Comparison of ENCODE assay signal across 17 cellular contexts in genomic region chr11:72583177-72583553, GRCh38.
DNase-seq lines count a peak whose midpoint lies in the region; ATAC-seq and TF ChIP-seq lines count a peak whose summit lies in the region.
"Had no signal": no experiment of that assay in that cellular context is flagged by ENCODE, and none has a peak within 500 bp of the region (broad histone marks: within the 10 kb centered on the region; RNA-seq: fewer than 3 reads in every experiment).

No MANE protein-coding gene starts in this region.

- intact Hi-C loops in CD4-positive, alpha-beta memory T cell (cut with micrococcal nuclease): no loop called here
- intact Hi-C loops in sigmoid colon (cut with DNase I): loop anchor here (10.0 kb wide), 1 partner anchor 212 kb away; the partner anchor contains the start of gene STARD10
- intact Hi-C loops in left colon (cut with DNase I, micrococcal nuclease): no loop called here

- peaks cover 7 to 34% (median 19%) of the 10 kb centered on the region in 4 donors for H3K4me1 Mint-ChIP-seq in CD4-positive, alpha-beta memory T cell
- peaks cover 22 to 28% of the 10 kb centered on the region in 2 donors for H3K4me1 Mint-ChIP-seq in immature natural killer cell

- H3K27ac ChIP-seq in CD4-positive, alpha-beta memory T cell (ENCODE audit: low read depth, low read length): no peak overlapping the region
- no peak overlapping the region for H3K27ac ChIP-seq in sigmoid colon
- H3K27ac ChIP-seq: BLaER1 treated with 17β-estradiol and CSF1 and Interleukin-3, amounts not matched to agents 10 nM and 100 nM had no signal

- no peak for ATAC-seq in left colon
- ATAC-seq in GM21447 (IDR thresholded peaks at IDR 0.05; ENCODE audit: unreplicated experiment): no peak
- ATAC-seq in GM21529 (IDR thresholded peaks at IDR 0.05; ENCODE audit: unreplicated experiment): no peak
- ATAC-seq: PC-3 had no signal

- no peak for TF ChIP-seq EP300 in sigmoid colon (IDR thresholded peaks at IDR 0.05)

- WGBS in sigmoid colon, 2 donors: 49 to 62% methylated on average over 2 of the region's 2 CpGs

- TF ChIP-seq POLR2A in sigmoid colon (IDR thresholded peaks at IDR 0.05): no peak

- H3K9me3 ChIP-seq in CD4-positive, alpha-beta memory T cell (ENCODE audit: control insufficient read depth in 1 of 2, low read length in 2 of 2): no peaks in the 10 kb centered on the region
- no peaks in the 10 kb centered on the region for H3K9me3 ChIP-seq in sigmoid colon
- H3K9me3 ChIP-seq: BLaER1 treated with 17β-estradiol and CSF1 and Interleukin-3, amounts not matched to agents 10 nM and 100 nM; Caco-2 had no signal

- H3K36me3 Mint-ChIP-seq in CD4-positive, alpha-beta memory T cell: peaks cover 0 to 13% of the 10 kb centered on the region in 2 donors
- peaks cover 0 to 4% (median 4%) of the 10 kb centered on the region in 3 donors for H3K36me3 Mint-ChIP-seq in immature natural killer cell

- TF ChIP-seq CTCF in sigmoid colon (IDR thresholded peaks at IDR 0.05): no peak

- H3K27ac Mint-ChIP-seq in CD4-positive, alpha-beta memory T cell: no peak overlapping the region
- H3K27ac Mint-ChIP-seq in immature natural killer cell: peak overlapping the region in 1 of 6 donors; percentile 29

- H3K4me1 ChIP-seq in CD4-positive, alpha-beta memory T cell (ENCODE audit: insufficient read depth, low read length): peaks cover 22% of the 10 kb centered on the region
- H3K4me1 ChIP-seq in sigmoid colon: peaks cover 0 to 7% (median 0%) of the 10 kb centered on the region in 4 donors

- peak overlapping the region in 6 of 8 donors; percentile 5 to 67 (median 49) for H3K4me3 Mint-ChIP-seq in CD4-positive, alpha-beta memory T cell
- peak overlapping the region in 4 of 5 donors; percentile 29 to 71 (median 62) for H3K4me3 Mint-ChIP-seq in immature natural killer cell

- H3K36me3 ChIP-seq in CD4-positive, alpha-beta memory T cell (ENCODE audit: insufficient read depth, low read length): no peaks in the 10 kb centered on the region
- H3K36me3 ChIP-seq in sigmoid colon: peaks cover 0 to 65% (median 36%) of the 10 kb centered on the region in 4 donors
- H3K36me3 ChIP-seq: BLaER1 treated with 17β-estradiol and CSF1 and Interleukin-3, amounts not matched to agents 10 nM and 100 nM had no signal

- peaks cover 4 to 17% of the 10 kb centered on the region in 2 donors for H3K27me3 Mint-ChIP-seq in CD4-positive, alpha-beta memory T cell
- peaks cover 6 to 9% (median 8%) of the 10 kb centered on the region in 3 donors for H3K27me3 Mint-ChIP-seq in immature natural killer cell (ENCODE audit: low read depth in 3 of 3)

- H3K27me3 ChIP-seq in CD4-positive, alpha-beta memory T cell (ENCODE audit: insufficient read depth, low read length): no peaks in the 10 kb centered on the region
- no peaks in the 10 kb centered on the region for H3K27me3 ChIP-seq in sigmoid colon

- peak; percentile 37 for DNase-seq in activated effector memory CD4-positive, alpha-beta T cell treated with anti-CD3 and anti-CD28 coated beads, Interleukin-2, amount 50 U/mL, for 16 hours
- DNase-seq in activated effector memory CD4-positive, alpha-beta T cell treated with Interleukin-2 at 50 U/mL for 16 hours: no peak
- DNase-seq in CD4-positive, alpha-beta memory T cell: no peak
- no peak for DNase-seq in immature natural killer cell
- peak; percentile 38 for DNase-seq in sigmoid colon
- DNase-seq in left colon: no peak
- DNase-seq: HCEC 1CT, IMR-90, NCI-H187 treated with DMSO at 0.1 percent for 48 hours, NCI-H2171, NCI-H446 treated with DMSO at 0.1 percent for 48 hours, NCI-H748 treated with DMSO at 0.1 percent for 48 hours, PC-3 had no signal

- H3K4me3 ChIP-seq in CD4-positive, alpha-beta memory T cell (ENCODE audit: low read length in 2 of 2): no peak overlapping the region
- H3K4me3 ChIP-seq in sigmoid colon: no peak overlapping the region
- H3K4me3 ChIP-seq: BLaER1 treated with 17β-estradiol and CSF1 and Interleukin-3, amounts not matched to agents 10 nM and 100 nM had no signal

- POLR2A ChIA-PET in CD4-positive, alpha-beta memory T cell (lab: Charles Lee; ENCODE audit: partially characterized antibody): interaction anchor here (1.0 kb wide), 1 partner anchor 9 kb away, joined by 3 read pairs; no protein-coding TSS in a partner anchor

- CTCF ChIA-PET in CD4-positive, alpha-beta memory T cell (lab: Charles Lee; ENCODE audit: partially characterized antibody): no interaction called here

- H3K9me3 Mint-ChIP-seq in CD4-positive, alpha-beta memory T cell: no peaks in the 10 kb centered on the region
- no peaks in the 10 kb centered on the region for H3K9me3 Mint-ChIP-seq in immature natural killer cell

Comparison
In these comparisons a context has a peak if more than half of its experiments do, and no peak if none do; other contexts are left out.
1. DNase-seq: peak in activated effector memory CD4-positive, alpha-beta T cell treated with anti-CD3 and anti-CD28 coated beads, Interleukin-2, amount 50 U/mL, for 16 hours (single experiment) and sigmoid colon (single experiment); none in activated effector memory CD4-positive, alpha-beta T cell treated with Interleukin-2 at 50 U/mL for 16 hours (single experiment), CD4-positive, alpha-beta memory T cell (0 of 5), immature natural killer cell (0 of 3) and left colon (0 of 2).